ENCODE assay signal across 8 cellular contexts in the genomic region with DNA sequence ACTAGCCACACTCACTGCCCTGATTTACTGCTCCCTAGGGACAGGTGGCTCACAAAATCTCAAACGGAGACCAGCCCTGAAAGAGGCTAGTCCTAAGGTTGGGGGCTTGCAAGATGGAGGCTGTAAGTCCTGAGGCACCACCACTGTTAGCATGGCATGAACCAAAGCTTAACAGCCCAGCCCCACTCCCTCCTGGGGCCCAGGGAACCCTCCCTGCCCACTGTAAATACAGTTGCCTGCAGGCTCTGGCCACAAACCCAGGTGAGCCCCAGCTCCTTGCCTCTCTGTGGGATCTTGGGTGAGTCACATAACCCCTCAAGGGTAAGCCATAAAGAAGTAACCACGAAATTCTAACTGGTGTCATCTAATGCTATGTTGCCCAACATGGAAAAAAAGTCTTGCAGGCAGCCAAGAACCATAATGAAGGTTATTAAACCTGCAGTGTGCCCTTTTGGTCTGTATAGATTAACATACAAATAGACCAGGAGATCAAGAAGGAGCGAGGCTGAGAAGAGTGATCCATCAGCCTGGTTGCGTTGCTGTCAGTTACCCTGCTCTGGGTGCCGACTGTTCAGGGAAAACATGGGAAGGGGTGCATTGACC. TPM values are rescaled to one million over a fixed set of nuclear protein-coding genes. Genes with fewer than 3 reads are reported as not detected.
DNase-seq lines count a peak whose midpoint lies in the region; ATAC-seq, FAIRE-seq and TF ChIP-seq lines count a peak whose summit lies in the region.

No MANE protein-coding gene starts in this region.

- no peak overlapping the region for H3K4ac ChIP-seq in H9 (ENCODE audit: low read depth, low read length)

- H2BK15ac ChIP-seq in H9 (ENCODE audit: low read depth, low read length) = no peak overlapping the region

- H3K79me2 ChIP-seq in H9 (ENCODE audit: insufficient read depth, low read length) (no peaks in the 10 kb centered on the region), SU-DHL-6 (ENCODE audit: insufficient read depth, low read length) (peaks cover 6% of the 10 kb centered on the region)

- TF ChIP-seq CTCF in H9 (conservative IDR thresholded peaks at IDR 0.05) (no peak), SU-DHL-6 (IDR thresholded peaks at IDR 0.05; ENCODE audit: insufficient read depth, low read length, poor library complexity, severe bottlenecking) (no peak), astrocyte of the cerebellum (IDR thresholded peaks at IDR 0.05; ENCODE audit: low read depth, low read length, missing control alignments) (no peak), kidney (IDR thresholded peaks at IDR 0.05; ENCODE audit: borderline replicate concordance, extremely low read depth, insufficient read depth) (no peak)

- no peaks in the 10 kb centered on the region for H3K9me3 Mint-ChIP-seq in H9

- no peak overlapping the region for H3K14ac ChIP-seq in H9 (ENCODE audit: insufficient read depth, low read length)

- H3K9ac ChIP-seq in H9 (ENCODE audit: extremely low read depth, insufficient read length, low read length) (no peak overlapping the region), SU-DHL-6 (ENCODE audit: low read length) (no peak overlapping the region), kidney (ENCODE audit: low read length in 2 of 2) (no peak overlapping the region)

- no peaks in the 10 kb centered on the region for H3K9me3 ChIP-seq in H9 (ENCODE audit: control insufficient read depth, low read depth, low read length)
- no peaks in the 10 kb centered on the region for H3K9me3 ChIP-seq in SU-DHL-6 (ENCODE audit: insufficient read depth, low read length)
- no peaks in the 10 kb centered on the region for H3K9me3 ChIP-seq in kidney (ENCODE audit: control insufficient read depth in 1 of 2, low read length in 2 of 2)

- H2AFZ ChIP-seq in H9 (ENCODE audit: low read length) = no peak overlapping the region
- H2AFZ ChIP-seq in SU-DHL-6 (ENCODE audit: low read depth, low read length, severe bottlenecking) = no peak overlapping the region

- H3K79me1 ChIP-seq in H9 (ENCODE audit: insufficient read depth, low read depth, low read length, poor library complexity, severe bottlenecking) = no peaks in the 10 kb centered on the region

- H4K5ac ChIP-seq in H9 (ENCODE audit: insufficient read length, low read depth, low read length) = no peak overlapping the region

- peak overlapping the region; percentile 42 to 58; a peak in 4 of 5 replicates for H3K4me3 Mint-ChIP-seq in H9

- H4K91ac ChIP-seq in H9 (ENCODE audit: insufficient read length, low read depth, low read length) = no peak overlapping the region

- peaks cover 7% of the 10 kb centered on the region for H3K27me3 Mint-ChIP-seq in H9 (ENCODE audit: low read depth)

- no peak overlapping the region for H2BK12ac ChIP-seq in H9 (ENCODE audit: insufficient read length, low read depth, low read length)

- peaks cover 35 to 49% of the 10 kb centered on the region in 2 experiments for H3K4me1 Mint-ChIP-seq in H9

- DNase-seq in H9 = no peak
- DNase-seq in astrocyte of the cerebellum (ENCODE audit: low read depth) = peak; percentile 54
- DNase-seq in stimulated activated CD4-positive, alpha-beta T cell treated with anti-CD3 and anti-CD28 coated beads, Interleukin-12 subunit alpha, Interleukin-12 subunit beta, amount 100 ng/mL, for 4 hours = peak; percentile 24
- no peak for DNase-seq in kidney

- no peak overlapping the region for H3K18ac ChIP-seq in H9 (ENCODE audit: insufficient read length, low read depth, low read length)

- no peak overlapping the region for H4K8ac ChIP-seq in H9 (replicated peaks; ENCODE audit: insufficient read length, low read depth, low read length)

- no peak for FAIRE-seq in kidney (lab: Jason Lieb, UNC)

- H3K4me3 ChIP-seq in SU-DHL-6 (ENCODE audit: insufficient read depth, low read length, poor library complexity, severe bottlenecking) (no peak overlapping the region), astrocyte of the cerebellum (ENCODE audit: low read depth, low read length) (no peak overlapping the region), kidney (ENCODE audit: low read length in 2 of 2) (no peak overlapping the region)

- peaks cover 17 to 63% (median 51%) of the 10 kb centered on the region in 3 experiments; a peak in 6 of 7 replicates for H3K36me3 Mint-ChIP-seq in H9 (ENCODE audit: insufficient read depth in 1 of 3, low read depth in 3 of 3)

- ATAC-seq in GM21526 (IDR thresholded peaks at IDR 0.05; ENCODE audit: low FRiP score, unreplicated experiment) (no peak), GM18867 (IDR thresholded peaks at IDR 0.05; ENCODE audit: unreplicated experiment) (no peak), GM18511 (IDR thresholded peaks at IDR 0.05; ENCODE audit: unreplicated experiment) (no peak)

- H3T11ph ChIP-seq in H9 (ENCODE audit: low read length) = no peak overlapping the region

- in situ Hi-C loops in astrocyte of the cerebellum (cut with HindIII; ENCODE audit: low sequenced_read_pairs) = no loop called here

- H2BK120ac ChIP-seq in H9 (ENCODE audit: low read depth, low read length, poor library complexity, severe bottlenecking) = no peak overlapping the region

- H3K4me1 ChIP-seq in H9 (ENCODE audit: insufficient read depth, low read length) = no peaks in the 10 kb centered on the region
- peaks cover 13 to 20% of the 10 kb centered on the region in 2 donors for H3K4me1 ChIP-seq in kidney (ENCODE audit: control insufficient read depth in 1 of 2, insufficient read depth in 1 of 2, low read depth in 1 of 2, low read length in 2 of 2)

- peaks cover 9% of the 10 kb centered on the region for H3K23me2 ChIP-seq in H9 (ENCODE audit: insufficient read length, low read depth, low read length, poor library complexity, severe bottlenecking)

- H2BK5ac ChIP-seq in H9 (ENCODE audit: insufficient read length, low read length) = no peak overlapping the region

- H3K9me2 ChIP-seq in SU-DHL-6 (replicated peaks; ENCODE audit: insufficient read depth, low read length) = no peaks in the 10 kb centered on the region

- intact Hi-C loops in kidney (cut with DNase I) = no loop called here

- peaks cover 2% of the 10 kb centered on the region for H4K20me1 ChIP-seq in H9 (ENCODE audit: control insufficient read depth, insufficient read depth, insufficient read length)
- no peaks in the 10 kb centered on the region for H4K20me1 ChIP-seq in SU-DHL-6 (ENCODE audit: low read depth, low read length)

- no peak overlapping the region for H3K56ac ChIP-seq in H9 (ENCODE audit: insufficient read length, low read depth, low read length)

- no peak overlapping the region for H3K4me2 ChIP-seq in H9 (ENCODE audit: insufficient read depth, insufficient read length, low read length)
- no peak overlapping the region for H3K4me2 ChIP-seq in SU-DHL-6 (ENCODE audit: low read depth, low read length, poor library complexity, severe bottlenecking)

- no peaks in the 10 kb centered on the region for H3K36me3 ChIP-seq in SU-DHL-6 (ENCODE audit: low read length)
- H3K36me3 ChIP-seq in kidney (ENCODE audit: control insufficient read depth in 1 of 2, insufficient read depth in 2 of 2, low read length in 2 of 2) = peaks cover 14 to 27% of the 10 kb centered on the region in 2 donors

- H3K23ac ChIP-seq in H9 (ENCODE audit: insufficient read length, low read depth, low read length) = no peak overlapping the region

- H3K27ac ChIP-seq in H9 (ENCODE audit: insufficient read length, low read depth, low read length) (no peak overlapping the region), SU-DHL-6 (ENCODE audit: low read depth, low read length) (0 out of 2 replicates have a peak overlapping the region, but pooled peaks have one; percentile 18), kidney (ENCODE audit: low read depth in 2 of 2, low read length in 2 of 2) (no peak overlapping the region)

- H3F3A ChIP-seq in SU-DHL-6 (ENCODE audit: insufficient read depth) = peaks cover 26% of the 10 kb centered on the region

- H3K27me3 ChIP-seq in H9 (ENCODE audit: insufficient read depth, low read length) = no peaks in the 10 kb centered on the region
- H3K27me3 ChIP-seq in SU-DHL-6 (ENCODE audit: low read length) = no peaks in the 10 kb centered on the region

- no CpG with 5 or more reads among the region's 5 CpGs for WGBS in H9 (ENCODE audit: extremely low coverage, insufficient read length, low lambda C conversion rate)

- H2BK20ac ChIP-seq in H9 (ENCODE audit: low read depth, low read length, poor library complexity, severe bottlenecking) = no peak overlapping the region

- no peak overlapping the region for H2AK5ac ChIP-seq in H9 (ENCODE audit: insufficient read length, low read length)

- H3K27ac Mint-ChIP-seq in H9 = peak overlapping the region in 2 of 3 experiments; percentile 34 to 85; a peak in 3 of 7 replicates

RNA-seq across cellular contexts. Expression of gene POMT1, which starts 1.7 kb away (rescaled TPM):
- total RNA-seq in H9 (2021) = 34.0 and 34.1 TPM in 2 replicates
- total RNA-seq in kidney = 36.5 TPM
- 32.3 TPM for polyA plus RNA-seq in kidney (ENCODE audit: insufficient read depth, low read depth, low replicate concordance)

RNA-seq across cellular contexts. Expression of gene UCK1, which starts 30.0 kb away (rescaled TPM):
- total RNA-seq in H9 (2021) (51.2 and 54.2 TPM in 2 replicates), kidney (31.3 TPM)
- 34.6 TPM for polyA plus RNA-seq in kidney (ENCODE audit: insufficient read depth, low read depth, low replicate concordance)

RNA-seq across cellular contexts. Expression of gene PRRT1B, which starts 44.3 kb away (rescaled TPM):
- 0.72 and 1.0 TPM in 2 replicates for total RNA-seq in H9 (2021)
- 1.0 TPM for total RNA-seq in kidney
- not detected for polyA plus RNA-seq in kidney (ENCODE audit: insufficient read depth, low read depth, low replicate concordance)

Comparison
In these comparisons a context has a peak if more than half of its experiments do, and no peak if none do; other contexts are left out.
1. DNase-seq: peak in astrocyte of the cerebellum (single experiment) and stimulated activated CD4-positive, alpha-beta T cell treated with anti-CD3 and anti-CD28 coated beads, Interleukin-12 subunit alpha, Interleukin-12 subunit beta, amount 100 ng/mL, for 4 hours (single experiment); none in H9 (single experiment) and kidney (single experiment).